Comparison of ENCODE assay signal across 14 cellular contexts in genomic region chr22:30940655-30941362, GRCh38. TPM values are rescaled to one million over a fixed set of nuclear protein-coding genes. Genes with fewer than 3 reads are reported as not detected.
DNase-seq lines count a peak whose midpoint lies in the region; ATAC-seq lines count a peak whose summit lies in the region.
"Had no signal": no experiment of that assay in that cellular context is flagged by ENCODE, and none has a peak within 500 bp of the region (broad histone marks: within the 10 kb centered on the region; RNA-seq: fewer than 3 reads in every experiment).

No MANE protein-coding gene starts in this region.

- peaks cover 26% of the 10 kb centered on the region for H3K4me1 ChIP-seq in mononuclear cell (ENCODE audit: insufficient read depth, low read length)
- H3K4me1 ChIP-seq: Caco-2, psoas muscle, suprapubic skin had no signal

- peak overlapping the region; percentile 50 for H3K27ac Mint-ChIP-seq in activated T-helper 1 cell treated with anti-CD3 and anti-CD28 coated beads, Interleukin-12 subunit alpha, Interleukin-12 subunit beta, Interleukin-2, Interleukin-4 antibody, amounts not matched to agents 30 ng/mL and 10 ng/mL and 1 ng/mL, durations not matched to agents 14 hours and 24 hours and 36 hours
- peak overlapping the region; percentile 82 for H3K27ac Mint-ChIP-seq in stimulated activated naive CD8-positive, alpha-beta T cell treated with anti-CD3 and anti-CD28 coated beads, Interleukin-15, Interleukin-2, amounts not matched to agents 100 ng/mL and 50 ng/mL, for 24 hours
- H3K27ac Mint-ChIP-seq: HFFc6 had no signal

- no peaks in the 10 kb centered on the region for H3K27me3 Mint-ChIP-seq in activated T-helper 1 cell treated with anti-CD3 and anti-CD28 coated beads, Interleukin-12 subunit alpha, Interleukin-12 subunit beta, Interleukin-2, Interleukin-4 antibody, amounts not matched to agents 30 ng/mL and 10 ng/mL and 1 ng/mL, durations not matched to agents 14 hours and 24 hours and 36 hours (ENCODE audit: insufficient read depth)
- H3K27me3 Mint-ChIP-seq in stimulated activated naive CD8-positive, alpha-beta T cell treated with anti-CD3 and anti-CD28 coated beads, Interleukin-15, Interleukin-2, amounts not matched to agents 100 ng/mL and 50 ng/mL, for 24 hours: no peaks in the 10 kb centered on the region

- H3K36me3 Mint-ChIP-seq in activated T-helper 1 cell treated with anti-CD3 and anti-CD28 coated beads, Interleukin-12 subunit alpha, Interleukin-12 subunit beta, Interleukin-2, Interleukin-4 antibody, amounts not matched to agents 30 ng/mL and 10 ng/mL and 1 ng/mL, durations not matched to agents 14 hours and 24 hours and 36 hours (ENCODE audit: low read depth): peaks cover 64% of the 10 kb centered on the region
- H3K36me3 Mint-ChIP-seq in stimulated activated naive CD8-positive, alpha-beta T cell treated with anti-CD3 and anti-CD28 coated beads, Interleukin-15, Interleukin-2, amounts not matched to agents 100 ng/mL and 50 ng/mL, for 24 hours (ENCODE audit: low read depth): peaks cover 82% of the 10 kb centered on the region

- H3K4me3 Mint-ChIP-seq in activated T-helper 1 cell treated with anti-CD3 and anti-CD28 coated beads, Interleukin-12 subunit alpha, Interleukin-12 subunit beta, Interleukin-2, Interleukin-4 antibody, amounts not matched to agents 30 ng/mL and 10 ng/mL and 1 ng/mL, durations not matched to agents 14 hours and 24 hours and 36 hours: peak overlapping the region; percentile 63
- peak overlapping the region; percentile 35 for H3K4me3 Mint-ChIP-seq in stimulated activated naive CD8-positive, alpha-beta T cell treated with anti-CD3 and anti-CD28 coated beads, Interleukin-15, Interleukin-2, amounts not matched to agents 100 ng/mL and 50 ng/mL, for 24 hours
- H3K4me3 Mint-ChIP-seq: HFFc6 had no signal

- peak overlapping the region; percentile 23 for H3K4me3 ChIP-seq in mononuclear cell (ENCODE audit: low read length)
- H3K4me3 ChIP-seq: psoas muscle, suprapubic skin had no signal

- H3K9me3 ChIP-seq in mononuclear cell (ENCODE audit: low read depth, low read length): no peaks in the 10 kb centered on the region
- H3K9me3 ChIP-seq: Caco-2, psoas muscle, suprapubic skin had no signal

- no peaks in the 10 kb centered on the region for H3K27me3 ChIP-seq in mononuclear cell (ENCODE audit: insufficient read depth, low read length)
- H3K27me3 ChIP-seq: suprapubic skin had no signal

- ATAC-seq in GM18907 (IDR thresholded peaks at IDR 0.05; ENCODE audit: unreplicated experiment) (no peak), HG02938 (IDR thresholded peaks at IDR 0.05; ENCODE audit: unreplicated experiment) (no peak)
- ATAC-seq: psoas muscle had no signal

- H3K9me3 Mint-ChIP-seq in activated T-helper 1 cell treated with anti-CD3 and anti-CD28 coated beads, Interleukin-12 subunit alpha, Interleukin-12 subunit beta, Interleukin-2, Interleukin-4 antibody, amounts not matched to agents 30 ng/mL and 10 ng/mL and 1 ng/mL, durations not matched to agents 14 hours and 24 hours and 36 hours: no peaks in the 10 kb centered on the region
- H3K9me3 Mint-ChIP-seq in stimulated activated naive CD8-positive, alpha-beta T cell treated with anti-CD3 and anti-CD28 coated beads, Interleukin-15, Interleukin-2, amounts not matched to agents 100 ng/mL and 50 ng/mL, for 24 hours: no peaks in the 10 kb centered on the region
- H3K9me3 Mint-ChIP-seq: HFFc6 had no signal

- DNase-seq in activated CD4-positive, alpha-beta T cell treated with anti-CD3 and anti-CD28 coated beads for 48 hours: peak; percentile 58
- DNase-seq in activated T-helper 1 cell treated with anti-CD3 and anti-CD28 coated beads, Interleukin-12 subunit alpha, Interleukin-12 subunit beta, Interleukin-2, Interleukin-4 antibody, amounts not matched to agents 30 ng/mL and 10 ng/mL and 1 ng/mL, durations not matched to agents 14 hours and 24 hours and 36 hours (ENCODE audit: low spot score): peak; percentile 22
- DNase-seq in DMS153 (lab: John Stamatoyannopoulos, UW): no peak
- DNase-seq: Caco-2, HFFc6, midbrain, NCI-H1048, NCI-H510A treated with DMSO at 0.1 percent for 48 hours, psoas muscle had no signal

- H3K4me1 Mint-ChIP-seq in activated T-helper 1 cell treated with anti-CD3 and anti-CD28 coated beads, Interleukin-12 subunit alpha, Interleukin-12 subunit beta, Interleukin-2, Interleukin-4 antibody, amounts not matched to agents 30 ng/mL and 10 ng/mL and 1 ng/mL, durations not matched to agents 14 hours and 24 hours and 36 hours (ENCODE audit: low read depth): peaks cover 53% of the 10 kb centered on the region
- peaks cover 62% of the 10 kb centered on the region for H3K4me1 Mint-ChIP-seq in stimulated activated naive CD8-positive, alpha-beta T cell treated with anti-CD3 and anti-CD28 coated beads, Interleukin-15, Interleukin-2, amounts not matched to agents 100 ng/mL and 50 ng/mL, for 24 hours (ENCODE audit: low read depth)

- intact Hi-C loops in activated T-helper 1 cell treated with anti-CD3 and anti-CD28 coated beads, Interleukin-12 subunit alpha, Interleukin-12 subunit beta, Interleukin-2, Interleukin-4 antibody, amounts not matched to agents 30 ng/mL and 10 ng/mL and 1 ng/mL, durations not matched to agents 14 hours and 24 hours and 36 hours (cut with micrococcal nuclease): no loop called here

RNA-seq across cellular contexts. Expression of gene MORC2, which starts 27.8 kb away (rescaled TPM):
- 47.4 and 49.0 TPM in 2 replicates for total RNA-seq in activated T-helper 1 cell treated with anti-CD3 and anti-CD28 coated beads, Interleukin-12 subunit alpha, Interleukin-12 subunit beta, Interleukin-2, Interleukin-4 antibody, amounts not matched to agents 30 ng/mL and 10 ng/mL and 1 ng/mL, durations not matched to agents 14 hours and 24 hours and 36 hours
- 12.9 TPM for total RNA-seq in mononuclear cell

RNA-seq across cellular contexts. Expression of gene TUG1, which starts 28.3 kb away (rescaled TPM):
- total RNA-seq in activated T-helper 1 cell treated with anti-CD3 and anti-CD28 coated beads, Interleukin-12 subunit alpha, Interleukin-12 subunit beta, Interleukin-2, Interleukin-4 antibody, amounts not matched to agents 30 ng/mL and 10 ng/mL and 1 ng/mL, durations not matched to agents 14 hours and 24 hours and 36 hours: 68.0 and 71.3 TPM in 2 replicates
- 82.0 TPM for total RNA-seq in mononuclear cell
